ENCODE assay signal across 24 cellular contexts in genomic region chr2:201984333-201984732, GRCh38.
"Had no signal": no experiment of that assay in that cellular context is flagged by ENCODE, and none has a peak within 500 bp of the region (broad histone marks: within the 10 kb centered on the region; RNA-seq: fewer than 3 reads in every experiment).

No MANE protein-coding gene starts in this region.

- H3K27me3 ChIP-seq: body of pancreas, esophagus muscularis mucosa, foreskin keratinocyte, left lung, right lobe of liver, uterus had no signal

- DNase-seq: activated B cell treated with CpG ODN at 0.5 μM for 24 hours; activated CD8-positive, alpha-beta memory T cell treated with anti-CD3 and anti-CD28 coated beads, Interleukin-2, amount 10 ng/mL, durations not matched to agents 7 days and 5 days; activated CD8-positive, alpha-beta T cell treated with anti-CD3 and anti-CD28 coated beads, Interleukin-2, amount 10 ng/mL, durations not matched to agents 7 days and 5 days; activated naive CD4-positive, alpha-beta T cell; activated T-cell treated with anti-CD3 and anti-CD28 coated beads, Interleukin-2, amount 50 U/mL, for 48 hours; aorta; foreskin keratinocyte; left lung; lower lobe of right lung; mucosa of descending colon; right lobe of liver; stimulated activated CD4-positive, alpha-beta T cell treated with anti-CD3 and anti-CD28 coated beads, Interleukin-12 subunit alpha, Interleukin-12 subunit beta, amount 100 ng/mL, for 4 hours; stimulated activated CD4-positive, alpha-beta T cell treated with anti-CD3 and anti-CD28 coated beads, Interleukin-4, amount 100 ng/mL, for 1 hour; stimulated activated naive CD8-positive, alpha-beta T cell treated with anti-CD3 and anti-CD28 coated beads, Interleukin-15, amount 100 ng/mL, for 72 hours; SW 1271; T-helper 2 cell; uterus had no signal

- H3K36me3 ChIP-seq: esophagus muscularis mucosa, left lung, lower lobe of right lung, right lobe of liver, uterus had no signal

- H3K27ac Mint-ChIP-seq: activated B cell treated with CpG ODN at 0.5 μM for 24 hours; activated CD8-positive, alpha-beta memory T cell treated with anti-CD3 and anti-CD28 coated beads, Interleukin-2, amount 10 ng/mL, durations not matched to agents 7 days and 5 days; activated CD8-positive, alpha-beta T cell treated with anti-CD3 and anti-CD28 coated beads, Interleukin-2, amount 10 ng/mL, durations not matched to agents 7 days and 5 days; activated naive CD8-positive, alpha-beta T cell; stimulated activated effector memory CD8-positive, alpha-beta T cell treated with anti-CD3 and anti-CD28 coated beads, Interleukin-12 subunit alpha, Interleukin-12 subunit beta, amount 100 ng/mL, for 72 hours; stimulated activated naive CD8-positive, alpha-beta T cell treated with anti-CD3 and anti-CD28 coated beads, Interleukin-15, amount 100 ng/mL, for 72 hours; type B pancreatic cell had no signal

- FAIRE-seq: islet of Langerhans had no signal

- H3K9me3 ChIP-seq: body of pancreas, esophagus muscularis mucosa, left lung, lower lobe of right lung, mucosa of descending colon, right lobe of liver, uterus had no signal

- ATAC-seq: activated CD8-positive, alpha-beta memory T cell treated with anti-CD3 and anti-CD28 coated beads, Interleukin-2, amount 10 ng/mL, durations not matched to agents 7 days and 5 days; activated CD8-positive, alpha-beta T cell treated with anti-CD3 and anti-CD28 coated beads, Interleukin-2, amount 10 ng/mL, durations not matched to agents 7 days and 5 days; left lung; right lobe of liver had no signal

- H3K4me1 ChIP-seq: foreskin keratinocyte, left lung, lower lobe of right lung, right lobe of liver, uterus had no signal

- H3K4me3 ChIP-seq: body of pancreas, esophagus muscularis mucosa, left lung, lower lobe of right lung, mucosa of descending colon, right lobe of liver, skin epidermis, uterus had no signal

- H3K4me3 Mint-ChIP-seq: activated B cell treated with CpG ODN at 0.5 μM for 24 hours; activated CD8-positive, alpha-beta memory T cell treated with anti-CD3 and anti-CD28 coated beads, Interleukin-2, amount 10 ng/mL, durations not matched to agents 7 days and 5 days; activated CD8-positive, alpha-beta T cell treated with anti-CD3 and anti-CD28 coated beads, Interleukin-2, amount 10 ng/mL, durations not matched to agents 7 days and 5 days; activated naive CD8-positive, alpha-beta T cell; stimulated activated effector memory CD8-positive, alpha-beta T cell treated with anti-CD3 and anti-CD28 coated beads, Interleukin-12 subunit alpha, Interleukin-12 subunit beta, amount 100 ng/mL, for 72 hours; stimulated activated naive CD8-positive, alpha-beta T cell treated with anti-CD3 and anti-CD28 coated beads, Interleukin-15, amount 100 ng/mL, for 72 hours; type B pancreatic cell had no signal

- H3K4me1 Mint-ChIP-seq: activated B cell treated with CpG ODN at 0.5 μM for 24 hours; activated CD8-positive, alpha-beta memory T cell treated with anti-CD3 and anti-CD28 coated beads, Interleukin-2, amount 10 ng/mL, durations not matched to agents 7 days and 5 days; stimulated activated effector memory CD8-positive, alpha-beta T cell treated with anti-CD3 and anti-CD28 coated beads, Interleukin-12 subunit alpha, Interleukin-12 subunit beta, amount 100 ng/mL, for 72 hours had no signal

- H3K36me3 Mint-ChIP-seq: activated CD8-positive, alpha-beta memory T cell treated with anti-CD3 and anti-CD28 coated beads, Interleukin-2, amount 10 ng/mL, durations not matched to agents 7 days and 5 days; activated naive CD8-positive, alpha-beta T cell; stimulated activated effector memory CD8-positive, alpha-beta T cell treated with anti-CD3 and anti-CD28 coated beads, Interleukin-12 subunit alpha, Interleukin-12 subunit beta, amount 100 ng/mL, for 72 hours; type B pancreatic cell had no signal

- H3K27me3 Mint-ChIP-seq: activated naive CD8-positive, alpha-beta T cell; stimulated activated naive CD8-positive, alpha-beta T cell treated with anti-CD3 and anti-CD28 coated beads, Interleukin-15, amount 100 ng/mL, for 72 hours; type B pancreatic cell had no signal

- H3K9me3 Mint-ChIP-seq: activated B cell treated with CpG ODN at 0.5 μM for 24 hours; stimulated activated effector memory CD8-positive, alpha-beta T cell treated with anti-CD3 and anti-CD28 coated beads, Interleukin-12 subunit alpha, Interleukin-12 subunit beta, amount 100 ng/mL, for 72 hours; stimulated activated naive CD8-positive, alpha-beta T cell treated with anti-CD3 and anti-CD28 coated beads, Interleukin-15, amount 100 ng/mL, for 72 hours; type B pancreatic cell had no signal

- H3K27ac ChIP-seq: body of pancreas, esophagus muscularis mucosa, foreskin keratinocyte, left lung, lower lobe of right lung, right lobe of liver, uterus had no signal
